In genomic region chr5:73312146-73312871, GRCh38 we compare ENCODE assay signal across 8 cellular contexts.
DNase-seq lines count a peak whose midpoint lies in the region; ATAC-seq and TF ChIP-seq lines count a peak whose summit lies in the region.

No MANE protein-coding gene starts in this region.

- H3K27me3 Mint-ChIP-seq in WTC11 (ENCODE audit: low read depth) = peaks cover 77% of the 10 kb centered on the region

- peak; percentile 51 for ATAC-seq in WTC11
- no peak for ATAC-seq in GM21367 (IDR thresholded peaks at IDR 0.05; ENCODE audit: unreplicated experiment)

- POLR2A ChIA-PET in WTC11 (lab: Charles Lee) = interaction anchor here (0.6 kb wide), 2 partner anchors 9 to 203 kb away, joined by 3 to 4 read pairs; no protein-coding TSS in a partner anchor

- no peaks in the 10 kb centered on the region for H3K9me3 Mint-ChIP-seq in WTC11

- CTCF ChIA-PET in WTC11 (lab: Charles Lee) = interaction anchor here (0.6 to 3.5 kb wide), 12 partner anchors 8 to 142 kb away, joined by 3 to 18 read pairs (median 6); no protein-coding TSS in a partner anchor

- no peak overlapping the region for H3K4me3 ChIP-seq in HFF-Myc (replicated peaks; ENCODE audit: low read depth, low read length)

- intact Hi-C loops in posterior vena cava (cut with DNase I) = loop anchor here in 1 of 2 donors (5.0 kb wide), 1 partner anchor 140 kb away; no protein-coding TSS in a partner anchor

- H3K36me3 Mint-ChIP-seq in WTC11 = no peaks in the 10 kb centered on the region

- peaks cover 37% of the 10 kb centered on the region for H3K4me1 Mint-ChIP-seq in WTC11

- peak overlapping the region; percentile 66 for H3K4me3 Mint-ChIP-seq in WTC11

- TF ChIP-seq CTCF in HFF-Myc (IDR thresholded peaks at IDR 0.05; ENCODE audit: low read depth, low read length, missing control alignments) (peak; percentile 45), WTC11 (IDR thresholded peaks at IDR 0.05) (no peak)

- DNase-seq in AG08395 (ENCODE audit: low spot score) (peak; percentile 56), HFF-Myc (ENCODE audit: extremely low read depth, low read depth) (peak; percentile 26), WTC11 (ENCODE audit: low spot score) (peak; percentile 37), islet precursor cell (peak; percentile 73), GM19238 (ENCODE audit: insufficient read length, low spot score) (no peak), anterior cingulate cortex (lab: John Stamatoyannopoulos, UW) (no peak), posterior vena cava (ENCODE audit: low spot score) (no peak)

- no peak overlapping the region for H3K27ac Mint-ChIP-seq in WTC11

TF ChIP-seq in WTC11, 78 proteins besides CTCF, POLR2A, EP300 and RAD21:
- TF ChIP-seq PREB (CRISPR knock-in tag; IDR thresholded peaks at IDR 0.05; ENCODE audit: borderline replicate concordance) = no peak
- TF ChIP-seq GTF2I (CRISPR knock-in tag; conservative IDR thresholded peaks at IDR 0.05) = 0 out of 2 replicates have a peak, but pooled peaks have one; percentile 5
- TF ChIP-seq ZNF263 (CRISPR knock-in tag; IDR thresholded peaks at IDR 0.05; ENCODE audit: low read depth) = peak; percentile 47; the same call in 1 of the 2 replicates
- TF ChIP-seq AFF4 (CRISPR knock-in tag; IDR thresholded peaks at IDR 0.05; ENCODE audit: borderline replicate concordance) = no peak

Comparison
In these comparisons a context has a peak if more than half of its experiments do, and no peak if none do; other contexts are left out.
1. DNase-seq: peak in AG08395 (single experiment), HFF-Myc (single experiment), WTC11 (single experiment) and islet precursor cell (single experiment); none in GM19238 (single experiment), anterior cingulate cortex (0 of 58) and posterior vena cava (single experiment).